Comparison of ENCODE assay signal across 9 cellular contexts in genomic region chr17:37605813-37606505, GRCh38. TPM values are rescaled to one million over a fixed set of nuclear protein-coding genes. Genes with fewer than 3 reads are reported as not detected.
DNase-seq lines count a peak whose midpoint lies in the region; ATAC-seq and TF ChIP-seq lines count a peak whose summit lies in the region.
"Had no signal": no experiment of that assay in that cellular context is flagged by ENCODE, and none has a peak within 500 bp of the region (broad histone marks: within the 10 kb centered on the region; RNA-seq: fewer than 3 reads in every experiment).

No MANE protein-coding gene starts in this region.

- H3K27ac ChIP-seq in neutrophil, result peak overlapping the region; percentile 76

- TF ChIP-seq CTCF in NB4 (IDR thresholded peaks at IDR 0.05; ENCODE audit: low read depth, low read length) (no peak), neutrophil (IDR thresholded peaks at IDR 0.05) (no peak)

- no peaks in the 10 kb centered on the region for H3K27me3 ChIP-seq in neutrophil

- peaks cover 45% of the 10 kb centered on the region for H3K36me3 Mint-ChIP-seq in activated naive CD4-positive, alpha-beta T cell treated with anti-CD3 and anti-CD28 coated beads, Interleukin-2, amount 10 ng/mL, durations not matched to agents 7 days and 5 days

- peaks cover 4% of the 10 kb centered on the region for H3K36me3 ChIP-seq in neutrophil

- H3K9me3 Mint-ChIP-seq in activated naive CD4-positive, alpha-beta T cell treated with anti-CD3 and anti-CD28 coated beads, Interleukin-2, amount 10 ng/mL, durations not matched to agents 7 days and 5 days, result no peaks in the 10 kb centered on the region

- no peak overlapping the region for H3K4me3 ChIP-seq in NB4 (ENCODE audit: low read depth, low read length)
- H3K4me3 ChIP-seq in neutrophil (ENCODE audit: low read depth in 1 of 2, low read length in 1 of 2), result no peak overlapping the region
- H3K4me3 ChIP-seq: skin epidermis had no signal

- H3K4me3 Mint-ChIP-seq in activated naive CD4-positive, alpha-beta T cell treated with anti-CD3 and anti-CD28 coated beads, Interleukin-2, amount 10 ng/mL, durations not matched to agents 7 days and 5 days, result peak overlapping the region; percentile 72

- ATAC-seq in HG03354 (IDR thresholded peaks at IDR 0.05; ENCODE audit: poor library complexity, severe bottlenecking, unreplicated experiment) (no peak), Right ventricle myocardium superior (ENCODE audit: poor library complexity) (no peak)

- H3K9me3 ChIP-seq in neutrophil, result no peaks in the 10 kb centered on the region

- DNase-seq in ELR (ENCODE audit: low read depth) (peak; percentile 60), NB4 (ENCODE audit: low read depth) (peak; percentile 51), kidney tubule cell (ENCODE audit: low spot score) (no peak), Right ventricle myocardium superior (no peak), cerebellum (ENCODE audit: low spot score) (no peak)
- DNase-seq in activated naive CD4-positive, alpha-beta T cell treated with anti-CD3 and anti-CD28 coated beads, Interleukin-2, amount 10 ng/mL, durations not matched to agents 7 days and 5 days, result peak; percentile 70

- peaks cover 58% of the 10 kb centered on the region for H3K4me1 Mint-ChIP-seq in activated naive CD4-positive, alpha-beta T cell treated with anti-CD3 and anti-CD28 coated beads, Interleukin-2, amount 10 ng/mL, durations not matched to agents 7 days and 5 days

- intact Hi-C loops in Right ventricle myocardium superior (cut with DNase I), result no loop called here

- no peaks in the 10 kb centered on the region for H3K27me3 Mint-ChIP-seq in activated naive CD4-positive, alpha-beta T cell treated with anti-CD3 and anti-CD28 coated beads, Interleukin-2, amount 10 ng/mL, durations not matched to agents 7 days and 5 days

- CTCF ChIA-PET in activated naive CD4-positive, alpha-beta T cell treated with anti-CD3 and anti-CD28 coated beads, Interleukin-2, amount 10 ng/mL, durations not matched to agents 7 days and 5 days (lab: Charles Lee), result interaction anchor here (0.6 to 1.0 kb wide), 2 partner anchors 16 to 185 kb away, joined by 3 read pairs; no protein-coding TSS in a partner anchor

- peaks cover 39 to 41% of the 10 kb centered on the region in 2 experiments for H3K4me1 ChIP-seq in neutrophil (ENCODE audit: control insufficient read depth in 1 of 2, insufficient read depth in 1 of 2, low read depth in 1 of 2, low read length in 1 of 2)

- peak overlapping the region; percentile 88 for H3K27ac Mint-ChIP-seq in activated naive CD4-positive, alpha-beta T cell treated with anti-CD3 and anti-CD28 coated beads, Interleukin-2, amount 10 ng/mL, durations not matched to agents 7 days and 5 days

- TF ChIP-seq POLR2A in NB4 (IDR thresholded peaks at IDR 0.05; ENCODE audit: extremely low read depth, insufficient read length), result no peak

RNA-seq across cellular contexts. Expression of gene SYNRG, which starts 3.3 kb away (rescaled TPM):
- 32.6 TPM for total RNA-seq in Right ventricle myocardium superior
- 48.5 TPM for total RNA-seq in cerebellum

RNA-seq across cellular contexts. Expression of gene DDX52, which starts 37.3 kb away (rescaled TPM):
- 13.6 TPM for total RNA-seq in Right ventricle myocardium superior
- total RNA-seq in cerebellum, result 41.9 TPM

Comparison
In these comparisons a context has a peak if more than half of its experiments do, and no peak if none do; other contexts are left out.
1. DNase-seq: peak in ELR (single experiment), NB4 (single experiment) and activated naive CD4-positive, alpha-beta T cell treated with anti-CD3 and anti-CD28 coated beads, Interleukin-2, amount 10 ng/mL, durations not matched to agents 7 days and 5 days (single experiment); none in kidney tubule cell (single experiment), Right ventricle myocardium superior (single experiment) and cerebellum (single experiment).